29 cellular contexts compared by ENCODE assay signal in the genomic region with DNA sequence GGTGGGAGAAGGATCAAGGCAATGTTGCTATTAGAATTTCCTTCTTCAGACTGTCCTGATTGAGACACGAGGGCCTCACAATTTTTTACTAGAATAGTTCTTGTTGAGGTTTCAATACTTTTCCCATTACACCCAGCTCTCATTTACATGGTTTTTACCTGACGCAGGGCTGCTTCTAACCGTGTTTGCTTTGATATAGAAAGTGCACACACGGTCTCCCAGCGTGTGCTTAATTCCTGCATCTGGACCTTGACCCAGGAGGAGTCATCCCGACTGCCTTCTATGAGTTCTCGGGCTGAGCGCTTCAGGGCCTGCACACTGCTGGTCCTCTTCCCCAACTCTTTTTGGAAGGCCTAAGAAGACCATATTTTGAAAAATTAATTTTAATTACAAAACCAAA.
DNase-seq lines count a peak whose midpoint lies in the region; ATAC-seq, FAIRE-seq and TF ChIP-seq lines count a peak whose summit lies in the region.
"Had no signal": no experiment of that assay in that cellular context is flagged by ENCODE, and none has a peak within 500 bp of the region (broad histone marks: within the 10 kb centered on the region; RNA-seq: fewer than 3 reads in every experiment).

No MANE protein-coding gene starts in this region.

- peak; percentile 15 for FAIRE-seq in HepG2 (lab: Jason Lieb, UNC)
- no peak for FAIRE-seq in small intestine (lab: Jason Lieb, UNC)

- TF ChIP-seq RAD21 in HepG2 (CRISPR knock-in tag; IDR thresholded peaks at IDR 0.05): peak; percentile 17; the same call in 1 of the 2 replicates

- no peak overlapping the region for H3K9ac ChIP-seq in HepG2 (ENCODE audit: insufficient read depth, low read depth, low read length)
- H3K9ac ChIP-seq: parathyroid adenoma had no signal

- no peaks in the 10 kb centered on the region for H3K9me3 ChIP-seq in HepG2 (ENCODE audit: low read length)
- no peaks in the 10 kb centered on the region for H3K9me3 ChIP-seq in small intestine (ENCODE audit: control insufficient read depth, low read depth)
- H3K9me3 ChIP-seq: gastroesophageal sphincter, HAP-1 had no signal

- H3K27ac ChIP-seq in HepG2 (ENCODE audit: extremely low read length, insufficient read depth, low read length) (peak overlapping the region; percentile 45), small intestine (ENCODE audit: low read depth in 1 of 2, low read length in 1 of 2) (peak overlapping the region in 1 of 2 donors; percentile 48)
- H3K27ac ChIP-seq: parathyroid adenoma, right atrium auricular region had no signal

- no peaks in the 10 kb centered on the region for H3K4me1 Mint-ChIP-seq in activated naive CD8-positive, alpha-beta T cell treated with anti-CD3 and anti-CD28 coated beads, Interleukin-2, amount 50 U/mL, for 24 hours
- H3K4me1 Mint-ChIP-seq: activated CD4-positive, alpha-beta T cell treated with anti-CD3 and anti-CD28 coated beads, Interleukin-2, amount 10 ng/mL, durations not matched to agents 24 days and 14 days; CD8-positive, alpha-beta memory T cell; immature natural killer cell; stimulated activated effector memory CD8-positive, alpha-beta T cell treated with anti-CD3 and anti-CD28 coated beads, Interleukin-12 subunit alpha, Interleukin-12 subunit beta, amount 100 ng/mL, for 72 hours had no signal

- H3K27me3 ChIP-seq in HepG2 (ENCODE audit: control insufficient read depth in 1 of 2, insufficient read depth in 2 of 2, low read length in 2 of 2) (no peaks in the 10 kb centered on the region), small intestine (ENCODE audit: control insufficient read depth in 2 of 2, insufficient read depth in 2 of 2, low read length in 2 of 2) (no peaks in the 10 kb centered on the region)
- H3K27me3 ChIP-seq: BE2C, gastroesophageal sphincter, right atrium auricular region had no signal

- H4K20me1 ChIP-seq in HepG2 (ENCODE audit: insufficient read depth, low read length): no peaks in the 10 kb centered on the region

- H2AFZ ChIP-seq in HepG2 (ENCODE audit: low read length): no peak overlapping the region
- H2AFZ ChIP-seq: parathyroid adenoma had no signal

- POLR2A ChIA-PET in HepG2 (lab: Yijun Ruan, JAX): interaction anchor here (0.6 kb wide), 1 partner anchor 60 kb away, joined by 4 read pairs; no protein-coding TSS in a partner anchor

- H3K4me1 ChIP-seq in HepG2 (ENCODE audit: insufficient read depth, low read length) (peaks cover 16% of the 10 kb centered on the region), small intestine (ENCODE audit: control insufficient read depth in 2 of 2, insufficient read depth in 1 of 2, low read depth in 1 of 2, low read length in 1 of 2) (no peaks in the 10 kb centered on the region)
- H3K4me1 ChIP-seq: BE2C, HAP-1, parathyroid adenoma, right atrium auricular region had no signal

- TF ChIP-seq POLR2A in HepG2 (IDR thresholded peaks at IDR 0.05; ENCODE audit: insufficient read depth in 1 of 2, low read depth in 2 of 2, low read length in 2 of 2): no peak

- H3K4me3 Mint-ChIP-seq in activated naive CD8-positive, alpha-beta T cell treated with anti-CD3 and anti-CD28 coated beads, Interleukin-2, amount 50 U/mL, for 24 hours: no peak overlapping the region
- H3K4me3 Mint-ChIP-seq: activated CD4-positive, alpha-beta T cell treated with anti-CD3 and anti-CD28 coated beads, Interleukin-2, amount 10 ng/mL, durations not matched to agents 24 days and 14 days; activated T-cell treated with anti-CD3 and anti-CD28 coated beads, Interleukin-2, amount 50 U/mL, for 24 hours; CD8-positive, alpha-beta memory T cell; immature natural killer cell; natural killer cell treated with Interleukin-12 subunit alpha and Interleukin-12 subunit beta and Interleukin-15 and Interleukin-18, amount 100 ng/mL, for 72 hours; stimulated activated effector memory CD8-positive, alpha-beta T cell treated with anti-CD3 and anti-CD28 coated beads, Interleukin-12 subunit alpha, Interleukin-12 subunit beta, amount 100 ng/mL, for 72 hours had no signal

- peaks cover 4% of the 10 kb centered on the region for H3K9me3 Mint-ChIP-seq in activated naive CD8-positive, alpha-beta T cell treated with anti-CD3 and anti-CD28 coated beads, Interleukin-2, amount 50 U/mL, for 24 hours
- H3K9me3 Mint-ChIP-seq: activated CD4-positive, alpha-beta T cell treated with anti-CD3 and anti-CD28 coated beads, Interleukin-2, amount 10 ng/mL, durations not matched to agents 24 days and 14 days had no signal

- H3K79me2 ChIP-seq in HepG2 (ENCODE audit: insufficient read depth, low read length): no peaks in the 10 kb centered on the region
- H3K79me2 ChIP-seq: parathyroid adenoma had no signal

- H3K36me3 ChIP-seq in HepG2 (replicated peaks in 1 of 2; ENCODE audit: control insufficient read depth in 1 of 2, insufficient read depth in 2 of 2, low read length in 2 of 2) (peaks cover 7 to 28% of the 10 kb centered on the region in 2 experiments), small intestine (ENCODE audit: control insufficient read depth in 2 of 2, insufficient read depth in 2 of 2, low read length in 2 of 2) (peaks cover 0 to 8% of the 10 kb centered on the region in 2 donors)

- no TSS peak for BruUV-seq in HepG2 (replicated peaks; lab: Mats Ljungman, UMichigan)

- no peak overlapping the region for H3K27ac Mint-ChIP-seq in activated naive CD8-positive, alpha-beta T cell treated with anti-CD3 and anti-CD28 coated beads, Interleukin-2, amount 50 U/mL, for 24 hours
- H3K27ac Mint-ChIP-seq: activated CD4-positive, alpha-beta T cell treated with anti-CD3 and anti-CD28 coated beads, Interleukin-2, amount 10 ng/mL, durations not matched to agents 24 days and 14 days; activated T-cell treated with anti-CD3 and anti-CD28 coated beads, Interleukin-2, amount 50 U/mL, for 24 hours; immature natural killer cell; natural killer cell treated with Interleukin-12 subunit alpha and Interleukin-12 subunit beta and Interleukin-15 and Interleukin-18, amount 100 ng/mL, for 72 hours; stimulated activated effector memory CD8-positive, alpha-beta T cell treated with anti-CD3 and anti-CD28 coated beads, Interleukin-12 subunit alpha, Interleukin-12 subunit beta, amount 100 ng/mL, for 72 hours had no signal

- DNase-seq in DMS53 treated with DMSO at 0.1 percent for 48 hours (lab: John Stamatoyannopoulos, UW; ENCODE audit: unreplicated experiment) (peak; percentile 50), NCI-H146 treated with DMSO at 0.1 percent for 48 hours (lab: John Stamatoyannopoulos, UW; ENCODE audit: unreplicated experiment) (peak; percentile 3), HepG2 (ENCODE audit: low spot score) (peak; percentile 90), small intestine (peak; percentile 91), hepatic stellate cell (ENCODE audit: low spot score) (no peak)
- DNase-seq in activated naive CD8-positive, alpha-beta T cell treated with anti-CD3 and anti-CD28 coated beads, Interleukin-2, amount 50 U/mL, for 24 hours: no peak
- DNase-seq: activated CD4-positive, alpha-beta T cell treated with anti-CD3 and anti-CD28 coated beads, Interleukin-2, amount 10 ng/mL, durations not matched to agents 24 days and 14 days; activated gamma-delta T cell treated with Interleukin-2 at 50 U/mL for 16 hours; activated T-cell treated with anti-CD3 and anti-CD28 coated beads, Interleukin-2, amount 50 U/mL, for 24 hours; BE2C; CD8-positive, alpha-beta memory T cell; hypothalamus; immature natural killer cell; Karpas-422; MV-4-11; NCI-H1694; NCI-H2171; NCI-H510A treated with DMSO at 0.1 percent for 48 hours; stimulated activated CD4-positive, alpha-beta T cell treated with anti-CD3 and anti-CD28 coated beads, Interleukin-4, amount 100 ng/mL, for 24 hours had no signal

- peak overlapping the region; percentile 30 for H3K4me2 ChIP-seq in HepG2 (ENCODE audit: low read depth, low read length)

- WGBS in HepG2 (ENCODE audit: low lambda C conversion rate): 7% methylated on average over 8 of the region's 8 CpGs
- 16 to 66% (median 43%) methylated on average over 8 of the region's 8 CpGs for WGBS in small intestine, 3 donors

- in situ Hi-C loops in HepG2 (cut with HindIII; ENCODE audit: extremely low pct_ligation_motif_present, low pct_unique_long_range_greater_than_20kb): no loop called here

- H3K36me3 Mint-ChIP-seq in activated naive CD8-positive, alpha-beta T cell treated with anti-CD3 and anti-CD28 coated beads, Interleukin-2, amount 50 U/mL, for 24 hours (ENCODE audit: low read depth): peaks cover 3% of the 10 kb centered on the region
- H3K36me3 Mint-ChIP-seq: natural killer cell treated with Interleukin-12 subunit alpha and Interleukin-12 subunit beta and Interleukin-15 and Interleukin-18, amount 100 ng/mL, for 72 hours; stimulated activated effector memory CD8-positive, alpha-beta T cell treated with anti-CD3 and anti-CD28 coated beads, Interleukin-12 subunit alpha, Interleukin-12 subunit beta, amount 100 ng/mL, for 72 hours had no signal

- H3K4me3 ChIP-seq in HepG2 (replicated peaks in 1 of 3; ENCODE audit: insufficient read depth in 1 of 3, low read depth in 2 of 3, low read length in 3 of 3) (no peak overlapping the region), small intestine (ENCODE audit: low read depth in 1 of 2, low read length in 2 of 2) (no peak overlapping the region)
- H3K4me3 ChIP-seq: gastroesophageal sphincter, HAP-1, right atrium auricular region had no signal

- H3K27me3 Mint-ChIP-seq in activated naive CD8-positive, alpha-beta T cell treated with anti-CD3 and anti-CD28 coated beads, Interleukin-2, amount 50 U/mL, for 24 hours: no peaks in the 10 kb centered on the region
- H3K27me3 Mint-ChIP-seq: activated CD4-positive, alpha-beta T cell treated with anti-CD3 and anti-CD28 coated beads, Interleukin-2, amount 10 ng/mL, durations not matched to agents 24 days and 14 days; activated T-cell treated with anti-CD3 and anti-CD28 coated beads, Interleukin-2, amount 50 U/mL, for 24 hours; CD8-positive, alpha-beta memory T cell; natural killer cell treated with Interleukin-12 subunit alpha and Interleukin-12 subunit beta and Interleukin-15 and Interleukin-18, amount 100 ng/mL, for 72 hours had no signal

- CTCF ChIA-PET in HepG2 (lab: Yijun Ruan, JAX; ENCODE audit: low intra/inter-chr PET ratio, low total read pairs): interaction anchor here (1.1 kb wide), 1 partner anchor 123 kb away, joined by 3 read pairs; no protein-coding TSS in a partner anchor

- TF ChIP-seq EP300 in HepG2 (IDR thresholded peaks at IDR 0.05; ENCODE audit: low read depth in 2 of 2, low read length in 2 of 2): peak in 1 of 2 experiments; percentile 26; a peak in 1 of 4 replicates
- TF ChIP-seq EP300 in HepG2 (CRISPR knock-in tag; IDR thresholded peaks at IDR 0.05; ENCODE audit: borderline replicate concordance): no peak

- TF ChIP-seq CTCF in HepG2 (CRISPR knock-in tag; IDR thresholded peaks at IDR 0.05): no peak

- ATAC-seq in HepG2 (peak; percentile 100), HG02981 (IDR thresholded peaks at IDR 0.05; ENCODE audit: unreplicated experiment) (no peak), GM21717 (IDR thresholded peaks at IDR 0.05; ENCODE audit: unreplicated experiment) (no peak)
- ATAC-seq in activated naive CD8-positive, alpha-beta T cell treated with anti-CD3 and anti-CD28 coated beads, Interleukin-2, amount 50 U/mL, for 24 hours: no peak
- ATAC-seq: gastroesophageal sphincter; natural killer cell treated with Interleukin-12 subunit alpha and Interleukin-12 subunit beta and Interleukin-15 and Interleukin-18, amount 100 ng/mL, for 72 hours; Right ventricle myocardium inferior; SK-N-SH treated with all-trans-retinoic acid at 6 μM for 48 hours; stimulated activated effector memory CD8-positive, alpha-beta T cell treated with anti-CD3 and anti-CD28 coated beads, Interleukin-12 subunit alpha, Interleukin-12 subunit beta, amount 100 ng/mL, for 72 hours had no signal

- intact Hi-C loops in HepG2 (cut with micrococcal nuclease; ENCODE audit: unreplicated experiment): loop anchor here (1.0 to 5.0 kb wide), 6 partner anchors 28 to 123 kb away; no protein-coding TSS in a partner anchor

Comparison
In these comparisons a context has a peak if more than half of its experiments do, and no peak if none do; other contexts are left out.
1. DNase-seq: peak in DMS53 treated with DMSO at 0.1 percent for 48 hours (single experiment), NCI-H146 treated with DMSO at 0.1 percent for 48 hours (single experiment), HepG2 (single experiment) and small intestine (single experiment); none in hepatic stellate cell (single experiment) and activated naive CD8-positive, alpha-beta T cell treated with anti-CD3 and anti-CD28 coated beads, Interleukin-2, amount 50 U/mL, for 24 hours (single experiment).